Comparison of ENCODE assay signal across 1 cellular context in the genomic region with DNA sequence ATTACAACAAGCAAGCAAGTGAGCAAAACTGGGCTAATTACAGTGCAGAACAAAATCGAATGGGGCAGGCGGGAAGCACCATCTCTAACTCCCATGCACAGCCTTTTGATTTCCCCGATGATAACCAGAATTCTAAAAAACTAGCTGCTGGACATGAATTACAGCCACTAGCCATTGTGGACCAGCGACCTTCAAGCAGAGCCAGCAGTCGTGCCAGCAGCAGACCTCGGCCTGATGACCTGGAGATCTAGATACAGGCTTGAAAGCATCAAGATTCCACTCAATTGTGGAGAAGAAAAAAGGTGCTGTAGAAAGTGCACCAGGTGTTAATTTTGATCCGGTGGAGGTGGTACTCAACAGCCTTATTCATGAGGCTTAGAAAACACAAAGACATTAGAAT. TPM values are rescaled to one million over a fixed set of nuclear protein-coding genes. Genes with fewer than 3 reads are reported as not detected.
"Had no signal": no experiment of that assay in that cellular context is flagged by ENCODE, and none has a peak within 500 bp of the region (broad histone marks: within the 10 kb centered on the region; RNA-seq: fewer than 3 reads in every experiment).

No MANE protein-coding gene starts in this region.

RNA-seq across cellular contexts. Expression of a gene that starts 12.3 kb away (rescaled TPM):
- total RNA-seq: natural killer cell had no signal
